Comparison of ENCODE assay signal across 20 cellular contexts in the genomic region with DNA sequence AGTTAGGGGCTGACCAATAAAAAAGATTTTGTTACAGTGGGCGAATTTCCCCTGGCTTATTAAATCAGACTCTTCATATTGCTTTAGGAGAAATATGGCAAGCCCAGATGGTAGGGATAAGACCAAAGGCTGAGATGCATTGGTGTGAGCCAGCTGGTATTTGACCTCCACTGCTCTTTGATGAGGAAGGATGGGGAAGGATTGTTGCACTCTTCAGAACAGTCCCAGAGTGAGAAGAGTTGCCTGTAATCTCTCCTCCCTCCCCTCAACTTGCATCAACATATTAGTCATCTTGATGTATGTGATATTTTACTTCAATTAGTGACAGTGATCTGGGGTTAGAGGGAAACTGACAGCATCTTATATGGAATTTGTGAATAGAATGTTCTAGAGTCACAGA.
"Had no signal": no experiment of that assay in that cellular context is flagged by ENCODE, and none has a peak within 500 bp of the region (broad histone marks: within the 10 kb centered on the region; RNA-seq: fewer than 3 reads in every experiment).

No MANE protein-coding gene starts in this region.

- H3K36me3 ChIP-seq: left ventricle myocardium inferior, right lobe of liver, upper lobe of right lung had no signal

- FAIRE-seq: kidney, TTC549 had no signal

- DNase-seq: activated B cell treated with CpG ODN at 0.5 μM for 24 hours; activated CD4-positive, alpha-beta T cell treated with anti-CD3 and anti-CD28 coated beads, Interleukin-2, amount 10 ng/mL, durations not matched to agents 24 days and 14 days; activated CD8-positive, alpha-beta memory T cell treated with anti-CD3 and anti-CD28 coated beads for 24 hours; activated naive CD4-positive, alpha-beta T cell treated with Interleukin-2 at 50 U/mL for 16 hours; cerebellar nuclear complex; dermis blood vessel endothelial cell; endodermal cell; erythroblast; kidney; left ventricle myocardium inferior; psoas muscle; right lobe of liver; stimulated activated CD4-positive, alpha-beta T cell treated with anti-CD3 and anti-CD28 coated beads, Interleukin-12 subunit alpha, Interleukin-12 subunit beta, amount 100 ng/mL, for 4 hours; stimulated activated CD4-positive, alpha-beta T cell treated with anti-CD3 and anti-CD28 coated beads, Interleukin-2, amount 100 ng/mL, for 48 hours; stimulated activated naive CD8-positive, alpha-beta T cell treated with anti-CD3 and anti-CD28 coated beads, Interleukin-15, Interleukin-2, amounts not matched to agents 100 U/mL and 50 U/mL, for 24 hours; upper lobe of right lung had no signal

- H3K4me1 ChIP-seq: left ventricle myocardium inferior, psoas muscle, right lobe of liver, upper lobe of right lung had no signal

- H3K9me3 ChIP-seq: left ventricle myocardium inferior, psoas muscle, right lobe of liver, upper lobe of right lung had no signal

- H3K4me3 ChIP-seq: left ventricle myocardium inferior, psoas muscle, right lobe of liver, upper lobe of right lung had no signal

- H3K4me1 Mint-ChIP-seq: activated B cell treated with CpG ODN at 0.5 μM for 24 hours; activated CD4-positive, alpha-beta T cell treated with anti-CD3 and anti-CD28 coated beads, Interleukin-2, amount 10 ng/mL, durations not matched to agents 24 days and 14 days; memory B cell had no signal

- H3K27ac Mint-ChIP-seq: activated B cell treated with CpG ODN at 0.5 μM for 24 hours; activated CD4-positive, alpha-beta T cell treated with anti-CD3 and anti-CD28 coated beads, Interleukin-2, amount 10 ng/mL, durations not matched to agents 24 days and 14 days; endodermal cell; memory B cell; nephron; T-helper 1 cell treated with Interleukin-12 subunit alpha and Interleukin-12 subunit beta and Interleukin-4 antibody, amounts not matched to agents 30 μg/mL and 1 μg/mL, for 36 hours had no signal

- H3K27me3 ChIP-seq: right lobe of liver, upper lobe of right lung had no signal

- H3K36me3 Mint-ChIP-seq: memory B cell had no signal

- H3K27me3 Mint-ChIP-seq: memory B cell had no signal

- H3K9me3 Mint-ChIP-seq: activated B cell treated with CpG ODN at 0.5 μM for 24 hours; activated CD4-positive, alpha-beta T cell treated with anti-CD3 and anti-CD28 coated beads, Interleukin-2, amount 10 ng/mL, durations not matched to agents 24 days and 14 days; endodermal cell; memory B cell; nephron; T-helper 1 cell treated with Interleukin-12 subunit alpha and Interleukin-12 subunit beta and Interleukin-4 antibody, amounts not matched to agents 30 μg/mL and 1 μg/mL, for 36 hours had no signal

- H3K4me3 Mint-ChIP-seq: activated B cell treated with CpG ODN at 0.5 μM for 24 hours; activated CD4-positive, alpha-beta T cell treated with anti-CD3 and anti-CD28 coated beads, Interleukin-2, amount 10 ng/mL, durations not matched to agents 24 days and 14 days; endodermal cell; memory B cell; nephron; T-helper 1 cell treated with Interleukin-12 subunit alpha and Interleukin-12 subunit beta and Interleukin-4 antibody, amounts not matched to agents 30 μg/mL and 1 μg/mL, for 36 hours had no signal

- H3K27ac ChIP-seq: left ventricle myocardium inferior, psoas muscle, right lobe of liver, upper lobe of right lung had no signal
